In genomic region chr20:3251806-3252205, GRCh38 we compare ENCODE assay signal across 19 cellular contexts. TPM values are rescaled to one million over a fixed set of nuclear protein-coding genes. Genes with fewer than 3 reads are reported as not detected.
DNase-seq lines count a peak whose midpoint lies in the region; ATAC-seq and TF ChIP-seq lines count a peak whose summit lies in the region.
"Had no signal": no experiment of that assay in that cellular context is flagged by ENCODE, and none has a peak within 500 bp of the region (broad histone marks: within the 10 kb centered on the region; RNA-seq: fewer than 3 reads in every experiment).

No MANE protein-coding gene starts in this region.

- peaks cover 0 to 21% (median 9%) of the 10 kb centered on the region in 3 donors for H3K4me1 ChIP-seq in gastroesophageal sphincter
- no peaks in the 10 kb centered on the region for H3K4me1 ChIP-seq in osteoblast (ENCODE audit: insufficient read depth, low read length)
- H3K4me1 ChIP-seq in neural progenitor cell, result peaks cover 4% of the 10 kb centered on the region
- no peaks in the 10 kb centered on the region for H3K4me1 ChIP-seq in BE2C

- TF ChIP-seq CTCF in RWPE1 (conservative IDR thresholded peaks at IDR 0.05; ENCODE audit: low read depth) (no peak), gastroesophageal sphincter (IDR thresholded peaks at IDR 0.05) (no peak), osteoblast (IDR thresholded peaks at IDR 0.05; ENCODE audit: extremely low read depth, low read depth, low read length) (no peak), neural progenitor cell (IDR thresholded peaks at IDR 0.05) (no peak), BE2C (IDR thresholded peaks at IDR 0.05; ENCODE audit: low read depth, low read length) (no peak)

- H3K4me3 Mint-ChIP-seq in neural progenitor cell, result no peak overlapping the region
- H3K4me3 Mint-ChIP-seq: activated CD4-positive, alpha-beta T cell treated with anti-CD3 and anti-CD28 coated beads, Interleukin-2, amount 10 ng/mL, durations not matched to agents 24 days and 14 days; activated T-cell treated with anti-CD3 and anti-CD28 coated beads, Interleukin-2, amount 50 U/mL, for 4 hours; B cell; dendritic cell treated with granulocyte-macrophage colony-stimulating factor and Interleukin-4, amounts not matched to agents 40 ng/mL and 50 ng/mL, for 4 days had no signal

- H3K9me3 ChIP-seq in gastroesophageal sphincter, result no peaks in the 10 kb centered on the region
- no peaks in the 10 kb centered on the region for H3K9me3 ChIP-seq in osteoblast (ENCODE audit: low read depth, low read length)
- no peaks in the 10 kb centered on the region for H3K9me3 ChIP-seq in neural progenitor cell (ENCODE audit: low read depth)
- H3K9me3 ChIP-seq in BE2C, result no peaks in the 10 kb centered on the region
- H3K9me3 ChIP-seq: lower lobe of right lung, sigmoid colon, upper lobe of left lung had no signal

- H3K36me3 Mint-ChIP-seq in neural progenitor cell, result peaks cover 17% of the 10 kb centered on the region

- POLR2A ChIA-PET in RWPE1 (lab: Yijun Ruan, JAX; ENCODE audit: low non-redundant PET), result no interaction called here

- peaks cover 20% of the 10 kb centered on the region for H3K27me3 Mint-ChIP-seq in neural progenitor cell (ENCODE audit: insufficient read depth, low read depth)

- peaks cover 0 to 69% of the 10 kb centered on the region in 2 donors for H3K36me3 ChIP-seq in gastroesophageal sphincter
- peaks cover 33% of the 10 kb centered on the region for H3K36me3 ChIP-seq in osteoblast (ENCODE audit: insufficient read depth, low read length)
- H3K36me3 ChIP-seq in neural progenitor cell, result no peaks in the 10 kb centered on the region
- H3K36me3 ChIP-seq in BE2C, result no peaks in the 10 kb centered on the region; the same call in 1 of the 2 replicates

- no peak overlapping the region for H3K9ac ChIP-seq in neural progenitor cell

- CTCF ChIA-PET in RWPE1 (lab: Yijun Ruan, JAX), result interaction anchor here (0.6 to 1.1 kb wide), 2 partner anchors 34 to 120 kb away, joined by 3 read pairs; no protein-coding TSS in a partner anchor

- ATAC-seq in gastroesophageal sphincter (peak; percentile 57), HG02678 (IDR thresholded peaks at IDR 0.05; ENCODE audit: unreplicated experiment) (no peak)

- H3K79me2 ChIP-seq in osteoblast (ENCODE audit: insufficient read depth, low read length) (no peaks in the 10 kb centered on the region), neural progenitor cell (ENCODE audit: low read depth) (no peaks in the 10 kb centered on the region)

- TF ChIP-seq POLR2A in gastroesophageal sphincter (IDR thresholded peaks at IDR 0.05), result no peak

- DNase-seq in Ammon's horn (ENCODE audit: low spot score) (peak; percentile 75), RWPE1 (ENCODE audit: low spot score) (no peak), osteoblast (ENCODE audit: insufficient read length, low spot score, missing footprints) (peak; percentile 77), neural progenitor cell (ENCODE audit: low spot score) (no peak), BE2C (no peak), LoVo (ENCODE audit: low spot score) (no peak)
- DNase-seq: activated CD4-positive, alpha-beta T cell treated with anti-CD3 and anti-CD28 coated beads, Interleukin-2, amount 10 ng/mL, durations not matched to agents 24 days and 14 days; activated T-cell treated with anti-CD3 and anti-CD28 coated beads, Interleukin-2, amount 50 U/mL, for 4 hours; DMS 273 treated with DMSO at 0.1 percent for 48 hours; lower lobe of right lung; sigmoid colon; stimulated activated CD4-positive, alpha-beta T cell treated with anti-CD3 and anti-CD28 coated beads, Interleukin-2, amount 100 ng/mL, for 48 hours; stimulated activated CD8-positive, alpha-beta memory T cell treated with anti-CD3 and anti-CD28 coated beads, Interleukin-4, amount 100 ng/mL, for 48 hours; T-helper 9 cell; upper lobe of left lung had no signal

- H3K27me3 ChIP-seq in gastroesophageal sphincter, result peaks cover 7% of the 10 kb centered on the region
- H3K27me3 ChIP-seq in osteoblast (ENCODE audit: insufficient read depth, low read length), result peaks cover 16% of the 10 kb centered on the region
- peaks cover 35% of the 10 kb centered on the region for H3K27me3 ChIP-seq in neural progenitor cell
- H3K27me3 ChIP-seq in BE2C, result no peaks in the 10 kb centered on the region

- H2AFZ ChIP-seq in osteoblast (ENCODE audit: low read length) (no peak overlapping the region), neural progenitor cell (replicated peaks) (no peak overlapping the region)

- TF ChIP-seq EP300 in gastroesophageal sphincter (IDR thresholded peaks at IDR 0.05), result no peak

- H3F3A ChIP-seq in neural progenitor cell (ENCODE audit: low read depth), result peaks cover 13% of the 10 kb centered on the region

- H3K4me2 ChIP-seq in osteoblast (ENCODE audit: insufficient read depth, low read length), result no peak overlapping the region
- H3K4me2 ChIP-seq in neural progenitor cell, result no peak overlapping the region

- H3K27ac ChIP-seq in RWPE1 (peak overlapping the region; percentile 17), gastroesophageal sphincter (no peak overlapping the region), osteoblast (ENCODE audit: low read depth, low read length) (no peak overlapping the region), neural progenitor cell (no peak overlapping the region)
- H3K27ac ChIP-seq: lower lobe of right lung, sigmoid colon, upper lobe of left lung had no signal

- 20% methylated on average over 1 of the region's 8 CpGs; no CpG with 5 or more reads in 1 of the 2 donors for WGBS in gastroesophageal sphincter (ENCODE audit: low coverage in 1 of 2), 2 donors

- peaks cover 5% of the 10 kb centered on the region for H3K4me1 Mint-ChIP-seq in neural progenitor cell
- H3K4me1 Mint-ChIP-seq: activated CD4-positive, alpha-beta T cell treated with anti-CD3 and anti-CD28 coated beads, Interleukin-2, amount 10 ng/mL, durations not matched to agents 24 days and 14 days had no signal

- no peak overlapping the region for H3K27ac Mint-ChIP-seq in neural progenitor cell
- H3K27ac Mint-ChIP-seq: activated CD4-positive, alpha-beta T cell treated with anti-CD3 and anti-CD28 coated beads, Interleukin-2, amount 10 ng/mL, durations not matched to agents 24 days and 14 days; B cell; dendritic cell treated with granulocyte-macrophage colony-stimulating factor and Interleukin-4, amounts not matched to agents 40 ng/mL and 50 ng/mL, for 4 days had no signal

- no peaks in the 10 kb centered on the region for H3K9me3 Mint-ChIP-seq in neural progenitor cell
- H3K9me3 Mint-ChIP-seq: activated CD4-positive, alpha-beta T cell treated with anti-CD3 and anti-CD28 coated beads, Interleukin-2, amount 10 ng/mL, durations not matched to agents 24 days and 14 days; activated T-cell treated with anti-CD3 and anti-CD28 coated beads, Interleukin-2, amount 50 U/mL, for 4 hours; dendritic cell treated with granulocyte-macrophage colony-stimulating factor and Interleukin-4, amounts not matched to agents 40 ng/mL and 50 ng/mL, for 4 days had no signal

- H4K20me1 ChIP-seq in osteoblast (ENCODE audit: insufficient read depth, low read length) (peaks cover 3% of the 10 kb centered on the region), neural progenitor cell (ENCODE audit: low read depth) (peaks cover 18% of the 10 kb centered on the region)

- H3K4me3 ChIP-seq in gastroesophageal sphincter, result no peak overlapping the region
- H3K4me3 ChIP-seq in osteoblast (ENCODE audit: insufficient read depth, low read length), result no peak overlapping the region
- no peak overlapping the region for H3K4me3 ChIP-seq in neural progenitor cell
- no peak overlapping the region for H3K4me3 ChIP-seq in BE2C (ENCODE audit: low read depth, low read length)
- H3K4me3 ChIP-seq: lower lobe of right lung, sigmoid colon, upper lobe of left lung had no signal

RNA-seq across cellular contexts. Expression of gene SLC4A11, which starts 12.8 kb away (rescaled TPM):
- total RNA-seq in gastroesophageal sphincter (1 to 10 TPM in 1 of 4 donors, under 1 TPM in 2, not detected in 1; 0.31 to 3.3 (median 0.62) TPM), osteoblast (under 0.01 TPM in 2 replicates), neural progenitor cell (ENCODE audit: low replicate concordance) (0.95 and 3.4 TPM in 2 replicates)
- polyA plus RNA-seq in BE2C (2012; ENCODE audit: insufficient read depth, insufficient read length, low read depth), result 0.31 TPM

RNA-seq across cellular contexts. Expression of gene ITPA, which starts 42.5 kb away (rescaled TPM):
- total RNA-seq in gastroesophageal sphincter, result 10 to 100 TPM; 23.5 to 26.8 (median 25.2) TPM
- 29.8 and 34.0 TPM in 2 replicates for total RNA-seq in osteoblast
- total RNA-seq in neural progenitor cell (ENCODE audit: low replicate concordance), result 18.2 and 27.7 TPM in 2 replicates
- 151 TPM for polyA plus RNA-seq in BE2C (2012; ENCODE audit: insufficient read depth, insufficient read length, low read depth)

RNA-seq across cellular contexts. Expression of gene DDRGK1, which starts 47.3 kb away (rescaled TPM):
- total RNA-seq in gastroesophageal sphincter, result 10 to 100 TPM; 62.0 to 82.5 (median 69.8) TPM
- total RNA-seq in osteoblast, result 25.9 and 26.8 TPM in 2 replicates
- 27.9 and 58.4 TPM in 2 replicates for total RNA-seq in neural progenitor cell (ENCODE audit: low replicate concordance)
- 116 TPM for polyA plus RNA-seq in BE2C (2012; ENCODE audit: insufficient read depth, insufficient read length, low read depth)

Comparison
In these comparisons a context has a peak if more than half of its experiments do, and no peak if none do; other contexts are left out.
1. DNase-seq: peak in Ammon's horn (single experiment) and osteoblast (single experiment); none in RWPE1 (single experiment), neural progenitor cell (single experiment), BE2C (single experiment) and LoVo (single experiment).